ENCODE assay signal across 8 cellular contexts in the genomic region with DNA sequence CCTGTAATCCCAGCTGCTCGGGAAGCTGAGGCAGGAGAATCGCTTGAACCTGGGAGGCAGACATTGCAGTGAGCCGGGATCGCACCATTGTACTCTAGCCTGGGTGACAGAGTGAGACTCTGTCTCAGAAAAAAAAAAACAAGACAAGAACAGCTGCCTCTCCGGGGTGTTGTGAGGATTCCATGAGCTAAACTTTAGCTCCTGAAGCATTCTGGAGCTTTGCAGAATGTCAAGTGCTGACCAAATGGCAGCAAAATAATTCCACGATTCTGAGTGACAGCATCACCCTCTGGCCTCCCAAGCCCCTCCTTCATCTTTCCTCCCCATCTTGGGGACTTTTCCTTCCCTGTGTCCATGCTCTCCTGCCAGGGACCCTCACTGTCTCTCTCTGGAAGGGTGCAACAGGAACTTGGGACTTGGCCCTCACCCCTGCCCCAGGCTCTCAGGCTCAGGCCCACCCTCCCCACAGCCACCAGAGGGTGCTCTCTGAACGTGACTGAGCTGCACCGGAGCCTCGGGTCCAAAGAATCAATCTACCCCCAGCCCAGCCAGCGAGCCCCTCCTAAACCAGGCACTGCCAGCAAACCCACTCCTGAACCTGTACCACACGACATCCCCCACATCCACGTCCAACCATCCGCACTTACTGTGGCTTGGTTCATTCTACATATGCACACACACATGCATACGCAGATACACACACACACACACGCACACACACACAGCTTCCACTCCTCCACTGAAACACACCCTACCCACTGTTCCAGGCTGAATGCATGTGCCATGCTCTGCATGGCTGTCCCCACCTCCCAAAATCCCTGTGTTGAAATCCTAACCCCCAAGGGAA. TPM values are rescaled to one million over a fixed set of nuclear protein-coding genes. Genes with fewer than 3 reads are reported as not detected.
DNase-seq lines count a peak whose midpoint lies in the region; ATAC-seq and TF ChIP-seq lines count a peak whose summit lies in the region.

No MANE protein-coding gene starts in this region.

- ATAC-seq in heart right ventricle: peak in 5 of 8 donors; percentile 13 to 46 (median 30)
- no peak for ATAC-seq in GM21367 (IDR thresholded peaks at IDR 0.05; ENCODE audit: unreplicated experiment)

- no peak overlapping the region for H2AFZ ChIP-seq in PC-9

- H3F3A ChIP-seq in PC-9 (ENCODE audit: insufficient read depth, low read depth): peaks cover 10% of the 10 kb centered on the region; the same call in 1 of the 2 replicates

- H3K4me3 ChIP-seq in PC-9 (no peak overlapping the region), heart right ventricle (peak overlapping the region in 1 of 10 donors; percentile 7)

- WGBS in heart right ventricle, 2 donors: 74 to 75% methylated on average over 15 of the region's 15 CpGs

- H4K20me1 ChIP-seq in PC-9 (ENCODE audit: insufficient read depth): no peaks in the 10 kb centered on the region

- CTCF ChIA-PET in PC-9 (lab: Charles Lee): no interaction called here

- H3K79me2 ChIP-seq in PC-9 (ENCODE audit: low read depth): no peaks in the 10 kb centered on the region

- H3K4me2 ChIP-seq in PC-9: no peak overlapping the region

- H3K27ac ChIP-seq in PC-9 (no peak overlapping the region), heart right ventricle (peak overlapping the region in 9 of 10 donors; percentile 62 to 85 (median 74))

- H3K9me3 ChIP-seq in PC-9 (ENCODE audit: insufficient read depth, low read depth) (no peaks in the 10 kb centered on the region), heart right ventricle (no peaks in the 10 kb centered on the region)

- intact Hi-C loops in PC-9 (cut with micrococcal nuclease; ENCODE audit: unreplicated experiment) (loop anchor here (1.0 to 5.0 kb wide), 2 partner anchors 56 to 299 kb away; no protein-coding TSS in a partner anchor), heart right ventricle (cut with DNase I) (loop anchor here in 7 of 10 donors (1.0 to 10.0 kb wide), 6 partner anchors 54 to 303 kb away; a partner anchor contains a TSS)

- POLR2A ChIA-PET in PC-9 (lab: Charles Lee; ENCODE audit: unreplicated experiment): no interaction called here

- H3K4me1 ChIP-seq in PC-9 (replicated peaks; ENCODE audit: insufficient read depth): peaks cover 7% of the 10 kb centered on the region
- H3K4me1 ChIP-seq in heart right ventricle: peaks cover 7 to 46% (median 23%) of the 10 kb centered on the region in 9 donors

- H3K36me3 ChIP-seq in PC-9 (ENCODE audit: low read depth) (no peaks in the 10 kb centered on the region), heart right ventricle (no peaks in the 10 kb centered on the region)

- no peaks in the 10 kb centered on the region for H3K27me3 ChIP-seq in PC-9 (ENCODE audit: insufficient read depth, low read depth)
- H3K27me3 ChIP-seq in heart right ventricle: no peaks in the 10 kb centered on the region

- no peaks in the 10 kb centered on the region for H3K9me2 ChIP-seq in PC-9 (ENCODE audit: insufficient read depth)

- peak; percentile 67 for TF ChIP-seq CTCF in PC-9 (conservative IDR thresholded peaks at IDR 0.05)
- TF ChIP-seq CTCF in heart right ventricle (IDR thresholded peaks at IDR 0.05): peak; percentile 23 to 76 (median 68)

- BruUV-seq in PC-9 (replicated peaks; lab: Mats Ljungman, UMichigan): no TSS peak

- DNase-seq in NCI-H2196 (lab: John Stamatoyannopoulos, UW; ENCODE audit: unreplicated experiment) (peak; percentile 44), NCI-H2196 treated with DMSO at 0.1 percent for 48 hours (lab: John Stamatoyannopoulos, UW; ENCODE audit: unreplicated experiment) (no peak), PC-9 (peak in 1 of 2 experiments; percentile 36), heart right ventricle (no peak), DMS114 treated with DMSO at 0.1 percent for 48 hours (lab: John Stamatoyannopoulos, UW; ENCODE audit: unreplicated experiment) (no peak)
- peak; percentile 87 for DNase-seq in activated effector memory CD4-positive, alpha-beta T cell treated with anti-CD3 and anti-CD28 coated beads, Interleukin-2, amount 50 U/mL, for 16 hours
- DNase-seq in stimulated activated CD4-positive, alpha-beta T cell treated with anti-CD3 and anti-CD28 coated beads, Interleukin-15, amount 100 ng/mL, for 48 hours (ENCODE audit: low read depth in 2 of 2): peak; percentile 35 to 47

RNA-seq across cellular contexts. Expression of a gene that starts 45.7 kb away (rescaled TPM):
- 62.2 and 70.2 TPM in 2 replicates for total RNA-seq in PC-9 (2021)
- 10 to 100 TPM in 3 of 10 donors, 1 to 10 TPM in 7; 5.1 to 26.9 (median 8.6) TPM for total RNA-seq in heart right ventricle
- 10 to 100 TPM in 1 of 2 donors, 1 to 10 TPM in 1; 4.0 to 40.4 TPM for polyA plus RNA-seq in heart right ventricle

Comparison
In these comparisons a context has a peak if more than half of its experiments do, and no peak if none do; other contexts are left out.
1. DNase-seq: peak in NCI-H2196 (single experiment), activated effector memory CD4-positive, alpha-beta T cell treated with anti-CD3 and anti-CD28 coated beads, Interleukin-2, amount 50 U/mL, for 16 hours (single experiment) and stimulated activated CD4-positive, alpha-beta T cell treated with anti-CD3 and anti-CD28 coated beads, Interleukin-15, amount 100 ng/mL, for 48 hours (2 of 2); none in NCI-H2196 treated with DMSO at 0.1 percent for 48 hours (single experiment), heart right ventricle (0 of 2) and DMS114 treated with DMSO at 0.1 percent for 48 hours (single experiment).